Comparison of ENCODE assay signal across 8 cellular contexts in the genomic region with DNA sequence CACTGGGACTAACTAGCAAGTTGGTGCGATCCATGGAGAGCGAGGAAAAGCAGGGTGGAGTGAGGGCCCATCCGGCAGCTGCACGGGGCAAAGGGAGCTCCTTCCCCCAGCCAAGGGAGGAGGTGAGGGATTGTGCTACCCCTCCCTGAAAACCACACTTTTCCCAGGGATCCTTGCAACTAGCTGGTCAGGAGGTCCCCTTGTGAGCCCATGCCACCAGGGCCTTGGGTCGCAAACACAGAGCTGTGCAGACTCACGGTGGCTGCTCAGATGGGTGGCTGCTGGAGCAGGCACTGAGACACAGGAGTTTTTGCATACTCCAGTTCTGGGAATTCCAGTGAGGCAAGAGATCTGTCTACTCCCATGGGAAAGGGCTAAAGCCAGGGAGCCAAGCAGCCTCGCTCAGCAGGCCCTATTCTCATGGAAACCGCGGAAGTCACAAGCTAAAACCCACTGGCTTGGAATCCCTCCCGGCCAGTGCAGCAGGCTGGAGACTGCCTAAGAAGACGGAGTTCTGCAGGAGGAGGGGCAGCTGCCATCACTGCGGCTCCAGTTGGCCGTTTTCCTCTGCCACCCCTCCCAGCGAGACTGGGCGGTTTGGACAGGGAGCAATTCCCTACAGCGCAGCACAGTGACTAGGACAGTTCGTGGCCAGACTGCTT. TPM values are rescaled to one million over a fixed set of nuclear protein-coding genes. Genes with fewer than 3 reads are reported as not detected.
A peak's percentile ranks its signal among the peaks of the same experiment; 100 is the strongest.
DNase-seq lines count a peak whose midpoint lies in the region; ATAC-seq and TF ChIP-seq lines count a peak whose summit lies in the region.
"Had no signal": no experiment of that assay in that cellular context is flagged by ENCODE, and none has a peak within 500 bp of the region (broad histone marks: within the 10 kb centered on the region; RNA-seq: fewer than 3 reads in every experiment).

No MANE protein-coding gene starts in this region.

- no peak for TF ChIP-seq CTCF in coronary artery (IDR thresholded peaks at IDR 0.05)
- TF ChIP-seq CTCF in left lung (IDR thresholded peaks at IDR 0.05), result no peak
- TF ChIP-seq CTCF in tibial artery (IDR thresholded peaks at IDR 0.05), result no peak
- no peak for TF ChIP-seq CTCF in endothelial cell (IDR thresholded peaks at IDR 0.05; ENCODE audit: unreplicated experiment)

- H3K4me1 ChIP-seq in left lung (no peaks in the 10 kb centered on the region), tibial artery (peaks cover 0 to 17% (median 9%) of the 10 kb centered on the region in 4 donors)

- DNase-seq in NCI-H2107 treated with DMSO at 0.1 percent for 48 hours (lab: John Stamatoyannopoulos, UW; ENCODE audit: unreplicated experiment) (peak; percentile 77), coronary artery (ENCODE audit: low spot score) (peak; percentile 92), left lung (peak; percentile 70 to 77), tibial artery (peak; percentile 72 to 95), endothelial cell (ENCODE audit: low spot score) (no peak), NCI-H1694 treated with DMSO at 0.1 percent for 48 hours (lab: John Stamatoyannopoulos, UW) (no peak)
- DNase-seq in stimulated activated CD4-positive, alpha-beta T cell treated with anti-CD3 and anti-CD28 coated beads, Interleukin-4, amount 100 ng/mL, for 24 hours, result no peak
- DNase-seq: natural killer cell had no signal

- H3K4me3 ChIP-seq in coronary artery (peak overlapping the region; percentile 62), left lung (no peak overlapping the region), tibial artery (peak overlapping the region; percentile 35 to 37)

- H3K36me3 ChIP-seq in left lung (peaks cover 0 to 8% of the 10 kb centered on the region in 2 donors), tibial artery (peaks cover 0 to 8% (median 0%) of the 10 kb centered on the region in 3 donors)

- H3K4me1 Mint-ChIP-seq in endothelial cell (ENCODE audit: unreplicated experiment), result no peaks in the 10 kb centered on the region
- H3K4me1 Mint-ChIP-seq: natural killer cell had no signal

- intact Hi-C loops in left lung (cut with DNase I), result no loop called here
- intact Hi-C loops in tibial artery (cut with DNase I; ENCODE audit: low total_unique reads), result no loop called here

- H3K9me3 ChIP-seq in left lung (peaks cover 0 to 12% of the 10 kb centered on the region in 2 donors), tibial artery (peaks cover 0 to 3% (median 0%) of the 10 kb centered on the region in 3 donors)

- H3K9me3 Mint-ChIP-seq in endothelial cell (ENCODE audit: unreplicated experiment), result peaks cover 9% of the 10 kb centered on the region

- no peak overlapping the region for H3K27ac Mint-ChIP-seq in endothelial cell (ENCODE audit: unreplicated experiment)
- H3K27ac Mint-ChIP-seq: natural killer cell had no signal

- peak; percentile 91 for ATAC-seq in left lung
- ATAC-seq: natural killer cell had no signal

- H3K27me3 ChIP-seq in left lung, result no peaks in the 10 kb centered on the region
- no peaks in the 10 kb centered on the region for H3K27me3 ChIP-seq in tibial artery

- H3K27ac ChIP-seq in coronary artery (peak overlapping the region; percentile 74 to 85), left lung (peak overlapping the region; percentile 48), tibial artery (peak overlapping the region; percentile 83 to 88)

- peaks cover 13% of the 10 kb centered on the region for H3K36me3 Mint-ChIP-seq in endothelial cell (ENCODE audit: low read depth, unreplicated experiment)

- H3K4me3 Mint-ChIP-seq in endothelial cell (ENCODE audit: unreplicated experiment), result no peak overlapping the region
- H3K4me3 Mint-ChIP-seq: natural killer cell had no signal

- H3K27me3 Mint-ChIP-seq in endothelial cell (ENCODE audit: unreplicated experiment), result peaks cover 5% of the 10 kb centered on the region

RNA-seq across cellular contexts. Expression of gene ZNF705A, which starts 10.9 kb away (rescaled TPM):
- total RNA-seq in left lung (under 1 TPM in 1 of 2 donors, not detected in 1; 0.39 TPM), endothelial cell (ENCODE audit: unreplicated experiment) (not detected)
- total RNA-seq: natural killer cell had no signal

RNA-seq across cellular contexts. Expression of gene CLEC4A, which starts 22.5 kb away (rescaled TPM):
- 10 to 100 TPM in 1 of 2 donors, 1 to 10 TPM in 1; 6.5 to 21.1 TPM for total RNA-seq in left lung
- 0.82 TPM for total RNA-seq in endothelial cell (ENCODE audit: unreplicated experiment)

Comparison
In these comparisons a context has a peak if more than half of its experiments do, and no peak if none do; other contexts are left out.
1. DNase-seq: peak in NCI-H2107 treated with DMSO at 0.1 percent for 48 hours (single experiment), coronary artery (single experiment), left lung (2 of 2) and tibial artery (2 of 2); none in stimulated activated CD4-positive, alpha-beta T cell treated with anti-CD3 and anti-CD28 coated beads, Interleukin-4, amount 100 ng/mL, for 24 hours (single experiment), endothelial cell (single experiment) and NCI-H1694 treated with DMSO at 0.1 percent for 48 hours (single experiment).
2. H3K4me3 ChIP-seq: peak in coronary artery (single experiment) and tibial artery (2 of 2); none in left lung (0 of 2).
3. Peak in every context shown above with its lines, with median percentiles within 50 percentile points of each other: H3K27ac ChIP-seq.